Comparison of ENCODE assay signal across 20 cellular contexts in genomic region chr9:18122156-18122555, GRCh38.
DNase-seq lines count a peak whose midpoint lies in the region; TF ChIP-seq lines count a peak whose summit lies in the region.
"Had no signal": no experiment of that assay in that cellular context is flagged by ENCODE, and none has a peak within 500 bp of the region (broad histone marks: within the 10 kb centered on the region; RNA-seq: fewer than 3 reads in every experiment).

No MANE protein-coding gene starts in this region.

- no peaks in the 10 kb centered on the region for H3F3A ChIP-seq in Loucy (ENCODE audit: low read depth)

- no peak for TF ChIP-seq CTCF in Loucy (conservative IDR thresholded peaks at IDR 0.05; ENCODE audit: low read length)
- TF ChIP-seq CTCF in brain microvascular endothelial cell (IDR thresholded peaks at IDR 0.05; ENCODE audit: low read depth, low read length, missing control alignments), result no peak
- no peak for TF ChIP-seq CTCF in osteoblast (IDR thresholded peaks at IDR 0.05; ENCODE audit: extremely low read depth, low read depth, low read length)

- H3K9me3 ChIP-seq in Loucy (ENCODE audit: insufficient read depth, low read depth, low read length) (no peaks in the 10 kb centered on the region), osteoblast (ENCODE audit: low read depth, low read length) (no peaks in the 10 kb centered on the region)
- H3K9me3 ChIP-seq: adrenal gland, Caco-2, left ventricle myocardium inferior, testis had no signal

- peaks cover 6% of the 10 kb centered on the region for H3K4me1 ChIP-seq in Loucy (ENCODE audit: insufficient read depth, low read length, poor library complexity, severe bottlenecking)
- H3K4me1 ChIP-seq in osteoblast (ENCODE audit: insufficient read depth, low read length), result no peaks in the 10 kb centered on the region
- H3K4me1 ChIP-seq: adrenal gland, Caco-2, left ventricle myocardium inferior had no signal

- H3K27ac ChIP-seq in brain microvascular endothelial cell (no peak overlapping the region), osteoblast (ENCODE audit: low read depth, low read length) (no peak overlapping the region), caudate nucleus (ENCODE audit: low read depth, low read length) (no peak overlapping the region)
- H3K27ac ChIP-seq: adrenal gland, dorsolateral prefrontal cortex, left ventricle myocardium inferior, testis had no signal

- in situ Hi-C loops in brain microvascular endothelial cell (cut with HindIII; ENCODE audit: low pct_ligation_motif_present, low sequenced_read_pairs), result no loop called here

- H3K36me3 ChIP-seq in Loucy (ENCODE audit: insufficient read depth, low read length) (no peaks in the 10 kb centered on the region), brain microvascular endothelial cell (replicated peaks) (no peaks in the 10 kb centered on the region), osteoblast (ENCODE audit: insufficient read depth, low read length) (no peaks in the 10 kb centered on the region)
- H3K36me3 ChIP-seq: adrenal gland, left ventricle myocardium inferior had no signal

- H3K4me2 ChIP-seq in Loucy (ENCODE audit: low read depth, low read length, poor library complexity, severe bottlenecking) (peak overlapping the region; percentile 21), osteoblast (ENCODE audit: insufficient read depth, low read length) (no peak overlapping the region)

- H3K79me2 ChIP-seq in Loucy (ENCODE audit: insufficient read depth, low read length), result no peaks in the 10 kb centered on the region
- H3K79me2 ChIP-seq in osteoblast (ENCODE audit: insufficient read depth, low read length), result no peaks in the 10 kb centered on the region

- H3K9ac ChIP-seq in Loucy (ENCODE audit: low read depth, low read length, poor library complexity, severe bottlenecking), result no peak overlapping the region

- H4K20me1 ChIP-seq in Loucy (ENCODE audit: insufficient read depth, low read length, poor library complexity, severe bottlenecking), result no peaks in the 10 kb centered on the region
- H4K20me1 ChIP-seq in osteoblast (ENCODE audit: insufficient read depth, low read length), result no peaks in the 10 kb centered on the region

- no peaks in the 10 kb centered on the region for H3K27me3 ChIP-seq in Loucy (ENCODE audit: insufficient read depth, low read length, poor library complexity, severe bottlenecking)
- no peaks in the 10 kb centered on the region for H3K27me3 ChIP-seq in brain microvascular endothelial cell (replicated peaks)
- H3K27me3 ChIP-seq in osteoblast (ENCODE audit: insufficient read depth, low read length), result no peaks in the 10 kb centered on the region
- H3K27me3 ChIP-seq: adrenal gland, testis had no signal

- no peaks in the 10 kb centered on the region for H3K9me2 ChIP-seq in Loucy (replicated peaks; ENCODE audit: low read depth, low read length)

- H2AFZ ChIP-seq in Loucy (ENCODE audit: low read length), result no peak overlapping the region
- H2AFZ ChIP-seq in osteoblast (ENCODE audit: low read length), result no peak overlapping the region

- DNase-seq in DMS53 treated with DMSO at 0.1 percent for 48 hours (lab: John Stamatoyannopoulos, UW; ENCODE audit: unreplicated experiment) (peak; percentile 38), brain microvascular endothelial cell (peak; percentile 20), osteoblast (ENCODE audit: insufficient read length, low spot score, missing footprints) (peak; percentile 22), caudate nucleus (lab: John Stamatoyannopoulos, UW) (no peak), NCI-H748 (lab: John Stamatoyannopoulos, UW; ENCODE audit: unreplicated experiment) (no peak), inferior parietal cortex (ENCODE audit: extremely low spot score) (no peak)
- DNase-seq: activated CD4-positive, alpha-beta T cell treated with anti-CD3 and anti-CD28 coated beads for 48 hours; adrenal gland; AML-193; Caco-2; dorsolateral prefrontal cortex; GF-D8; glutamatergic neuron; left ventricle myocardium inferior; NCI-H1436; nucleus accumbens; right cardiac atrium; stimulated activated CD4-positive, alpha-beta T cell treated with anti-CD3 and anti-CD28 coated beads, Interleukin-15, amount 100 ng/mL, for 24 hours; testis had no signal

- H3K4me3 ChIP-seq in Loucy (ENCODE audit: low read length, poor library complexity, severe bottlenecking) (no peak overlapping the region), brain microvascular endothelial cell (ENCODE audit: low read depth, low read length) (no peak overlapping the region), osteoblast (ENCODE audit: insufficient read depth, low read length) (no peak overlapping the region)
- H3K4me3 ChIP-seq: adrenal gland, dorsolateral prefrontal cortex, left ventricle myocardium inferior, testis had no signal

Comparison
In these comparisons a context has a peak if more than half of its experiments do, and no peak if none do; other contexts are left out.
1. DNase-seq: peak in DMS53 treated with DMSO at 0.1 percent for 48 hours (single experiment), brain microvascular endothelial cell (single experiment) and osteoblast (single experiment); none in caudate nucleus (0 of 61), NCI-H748 (single experiment) and inferior parietal cortex (single experiment).